Comparison of ENCODE assay signal across 16 cellular contexts in the genomic region with DNA sequence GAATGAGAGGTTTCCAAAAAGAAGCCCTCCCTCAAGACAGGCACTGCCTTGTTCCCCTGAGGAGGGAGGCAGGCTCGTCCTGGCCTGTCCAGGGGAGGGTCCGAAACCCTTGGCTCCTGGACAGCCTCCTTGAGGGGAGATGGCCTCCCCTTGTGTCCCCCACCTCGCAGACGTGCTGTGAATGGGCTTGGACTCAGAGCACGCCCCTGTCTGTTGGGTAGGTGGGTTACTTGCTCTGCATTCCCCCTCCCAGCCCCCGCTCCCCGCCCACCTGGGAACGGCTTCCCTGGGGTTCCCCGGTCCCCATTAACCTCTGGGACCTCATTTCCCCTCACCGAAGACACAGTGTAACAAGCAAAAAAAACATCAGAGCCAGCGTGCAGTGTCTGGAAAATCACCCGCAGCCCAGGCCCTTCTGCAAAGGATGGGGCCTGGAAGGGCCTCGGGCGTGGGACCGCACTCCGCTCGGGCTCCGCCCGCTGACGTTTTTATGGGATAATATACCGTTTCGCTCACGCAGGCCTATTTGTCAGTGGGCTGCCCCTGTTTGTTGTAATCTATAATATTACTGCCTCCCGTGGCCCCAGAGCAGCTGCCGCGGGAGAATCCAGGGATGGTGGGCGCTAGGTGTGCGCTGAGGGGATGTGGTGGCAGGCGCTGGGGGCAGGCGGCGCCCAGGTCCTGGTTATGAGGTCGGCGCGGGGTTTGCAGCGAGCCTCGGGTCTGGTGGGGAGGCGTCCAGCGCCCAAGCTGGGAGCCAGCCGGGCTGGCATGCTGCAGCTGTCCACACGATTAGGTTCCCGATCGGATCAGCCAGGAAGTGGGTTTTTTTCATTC. TPM values are rescaled to one million over a fixed set of nuclear protein-coding genes. Genes with fewer than 3 reads are reported as not detected.
DNase-seq lines count a peak whose midpoint lies in the region; ATAC-seq and TF ChIP-seq lines count a peak whose summit lies in the region.
"Had no signal": no experiment of that assay in that cellular context is flagged by ENCODE, and none has a peak within 500 bp of the region (broad histone marks: within the 10 kb centered on the region; RNA-seq: fewer than 3 reads in every experiment).

No MANE protein-coding gene starts in this region.

- WGBS in upper lobe of left lung, 2 donors: 80 to 91% methylated on average over 37 to 40 of the region's 42 CpGs

- no peaks in the 10 kb centered on the region for H3K9me3 ChIP-seq in left ventricle myocardium inferior (replicated peaks)
- no peaks in the 10 kb centered on the region for H3K9me3 ChIP-seq in neural progenitor cell (ENCODE audit: low read depth)
- H3K9me3 ChIP-seq in upper lobe of left lung: no peaks in the 10 kb centered on the region

- H3K27me3 ChIP-seq in left ventricle myocardium inferior (ENCODE audit: low read depth): no peaks in the 10 kb centered on the region
- H3K27me3 ChIP-seq in neural progenitor cell: peaks cover 29% of the 10 kb centered on the region
- no peaks in the 10 kb centered on the region for H3K27me3 ChIP-seq in upper lobe of left lung

- no peak overlapping the region for H3K4me2 ChIP-seq in neural progenitor cell

- no peak overlapping the region for H2AFZ ChIP-seq in neural progenitor cell (replicated peaks)

- no peaks in the 10 kb centered on the region for H3K9me3 Mint-ChIP-seq in neural progenitor cell
- H3K9me3 Mint-ChIP-seq: activated naive CD8-positive, alpha-beta T cell treated with anti-CD3 and anti-CD28 coated beads, Interleukin-2, amount 50 U/mL, for 24 hours; H9; immature natural killer cell; naive thymus-derived CD4-positive, alpha-beta T cell had no signal

- no peak overlapping the region for H3K27ac Mint-ChIP-seq in neural progenitor cell
- H3K27ac Mint-ChIP-seq: activated naive CD8-positive, alpha-beta T cell treated with anti-CD3 and anti-CD28 coated beads, Interleukin-2, amount 50 U/mL, for 24 hours; immature natural killer cell; naive thymus-derived CD4-positive, alpha-beta T cell had no signal

- H3K27me3 Mint-ChIP-seq in neural progenitor cell (ENCODE audit: insufficient read depth, low read depth): peaks cover 12% of the 10 kb centered on the region

- no peak for DNase-seq in left ventricle myocardium inferior
- no peak for DNase-seq in Right ventricle myocardium inferior (ENCODE audit: missing footprints)
- no peak for DNase-seq in coronary artery (ENCODE audit: low spot score)
- no peak for DNase-seq in neural progenitor cell (ENCODE audit: low spot score)
- peak in 1 of 2 donors; percentile 77 for DNase-seq in upper lobe of left lung
- no peak for DNase-seq in SHP77 treated with DMSO at 0.1 percent for 48 hours (lab: John Stamatoyannopoulos, UW)
- DNase-seq: activated naive CD8-positive, alpha-beta T cell treated with anti-CD3 and anti-CD28 coated beads, Interleukin-2, amount 50 U/mL, for 24 hours; activated T-cell treated with anti-CD3 and anti-CD28 coated beads for 4 hours; H9; immature natural killer cell; naive thymus-derived CD4-positive, alpha-beta T cell; NCI-H1092 treated with DMSO at 0.1 percent for 48 hours; NCI-H774 had no signal

- peaks cover 7% of the 10 kb centered on the region for H3K36me3 Mint-ChIP-seq in neural progenitor cell
- H3K36me3 Mint-ChIP-seq: immature natural killer cell; naive thymus-derived CD4-positive, alpha-beta T cell had no signal

- H3K36me3 ChIP-seq in left ventricle myocardium inferior: no peaks in the 10 kb centered on the region
- H3K36me3 ChIP-seq in neural progenitor cell: no peaks in the 10 kb centered on the region
- no peaks in the 10 kb centered on the region for H3K36me3 ChIP-seq in upper lobe of left lung

- no peak overlapping the region for H3K9ac ChIP-seq in neural progenitor cell

- H3K4me3 ChIP-seq in left ventricle myocardium inferior (peak overlapping the region; percentile 96), coronary artery (peak overlapping the region; percentile 68), neural progenitor cell (no peak overlapping the region), upper lobe of left lung (no peak overlapping the region)

- no peak for ATAC-seq in Right ventricle myocardium inferior
- no peak for ATAC-seq in upper lobe of left lung (ENCODE audit: low FRiP score in 2 of 2)
- no peak for ATAC-seq in GM21526 (IDR thresholded peaks at IDR 0.05; ENCODE audit: low FRiP score, unreplicated experiment)
- ATAC-seq in HG02885 (IDR thresholded peaks at IDR 0.05; ENCODE audit: poor library complexity, unreplicated experiment): no peak
- ATAC-seq: activated CD4-positive, CD25-positive, alpha-beta regulatory T cell treated with anti-CD3 and anti-CD28 coated beads, Interleukin-2, amount 50 U/mL, for 24 hours; activated naive CD8-positive, alpha-beta T cell treated with anti-CD3 and anti-CD28 coated beads, Interleukin-2, amount 50 U/mL, for 24 hours; naive thymus-derived CD4-positive, alpha-beta T cell had no signal

- TF ChIP-seq CTCF in left ventricle myocardium inferior (IDR thresholded peaks at IDR 0.05; ENCODE audit: borderline replicate concordance) (no peak), coronary artery (IDR thresholded peaks at IDR 0.05) (no peak), neural progenitor cell (IDR thresholded peaks at IDR 0.05) (no peak), upper lobe of left lung (IDR thresholded peaks at IDR 0.05) (no peak)

- H3F3A ChIP-seq in neural progenitor cell (ENCODE audit: low read depth): peaks cover 24% of the 10 kb centered on the region

- TF ChIP-seq POLR2A in upper lobe of left lung (IDR thresholded peaks at IDR 0.05): no peak

- TF ChIP-seq EP300 in upper lobe of left lung (IDR thresholded peaks at IDR 0.05): no peak

- peak overlapping the region; percentile 100 for H3K27ac ChIP-seq in left ventricle myocardium inferior (replicated peaks)
- H3K27ac ChIP-seq in coronary artery: peak overlapping the region; percentile 95 to 97
- H3K27ac ChIP-seq in neural progenitor cell: no peak overlapping the region
- H3K27ac ChIP-seq in upper lobe of left lung: peak overlapping the region in 3 of 4 donors; percentile 79 to 99 (median 98)

- intact Hi-C loops in left ventricle myocardium inferior (cut with micrococcal nuclease) (loop anchor here (10.0 kb wide), 1 partner anchor 112 kb away; the partner anchor contains the start of gene SLC38A10), Right ventricle myocardium inferior (cut with DNase I) (no loop called here)

- peaks cover 47% of the 10 kb centered on the region for H3K79me2 ChIP-seq in neural progenitor cell (ENCODE audit: low read depth)

- peak overlapping the region; percentile 35 for H3K4me3 Mint-ChIP-seq in neural progenitor cell
- H3K4me3 Mint-ChIP-seq: activated naive CD8-positive, alpha-beta T cell treated with anti-CD3 and anti-CD28 coated beads, Interleukin-2, amount 50 U/mL, for 24 hours; H9; immature natural killer cell; naive thymus-derived CD4-positive, alpha-beta T cell had no signal

- H3K4me1 Mint-ChIP-seq in neural progenitor cell: peaks cover 63% of the 10 kb centered on the region

- H4K20me1 ChIP-seq in neural progenitor cell (ENCODE audit: low read depth): peaks cover 98% of the 10 kb centered on the region

- peaks cover 63% of the 10 kb centered on the region for H3K4me1 ChIP-seq in left ventricle myocardium inferior
- H3K4me1 ChIP-seq in neural progenitor cell: peaks cover 47% of the 10 kb centered on the region
- H3K4me1 ChIP-seq in upper lobe of left lung: peaks cover 30 to 58% (median 37%) of the 10 kb centered on the region in 4 donors

RNA-seq across cellular contexts. Expression of gene BAHCC1, which starts 11.1 kb away (rescaled TPM):
- total RNA-seq in left ventricle myocardium inferior: 7.3 TPM
- 9.9 TPM for total RNA-seq in Right ventricle myocardium inferior
- total RNA-seq in neural progenitor cell (ENCODE audit: low replicate concordance): 3.4 and 26.3 TPM in 2 replicates
- 10 to 100 TPM in 5 of 6 donors, 1 to 10 TPM in 1; 8.2 to 81.7 (median 21.0) TPM for total RNA-seq in upper lobe of left lung

Comparison
In these comparisons a context has a peak if more than half of its experiments do, and no peak if none do; other contexts are left out.
1. H3K4me3 ChIP-seq: peak in left ventricle myocardium inferior (single experiment) and coronary artery (single experiment); none in neural progenitor cell (single experiment) and upper lobe of left lung (0 of 4).